Comparison of ENCODE assay signal across 1 cellular context in the genomic region with DNA sequence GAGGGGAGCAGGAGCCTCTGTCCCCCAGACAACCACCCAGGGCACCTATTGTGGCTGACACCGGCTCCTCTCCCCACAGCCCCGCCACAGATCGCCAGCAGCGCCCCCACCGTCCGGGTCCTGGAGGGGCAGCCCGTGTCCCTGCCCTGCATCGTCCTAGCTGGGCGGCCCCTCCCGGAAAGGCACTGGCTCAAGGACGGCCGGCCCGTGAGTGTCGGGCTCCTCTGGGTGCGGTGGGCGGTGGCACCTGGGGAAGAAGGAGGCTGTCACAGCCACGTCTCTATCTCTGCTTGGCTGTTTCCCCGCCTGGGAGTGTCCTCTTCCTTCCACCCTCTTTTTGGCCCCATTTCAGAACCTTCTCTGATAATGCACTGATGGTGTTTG.
TF ChIP-seq lines count a peak whose summit lies in the region.

No MANE protein-coding gene starts in this region.

TF ChIP-seq in H1, 55 proteins besides CTCF, POLR2A, EP300 and RAD21 (continued from another document):
- TF ChIP-seq, protein P1, sequence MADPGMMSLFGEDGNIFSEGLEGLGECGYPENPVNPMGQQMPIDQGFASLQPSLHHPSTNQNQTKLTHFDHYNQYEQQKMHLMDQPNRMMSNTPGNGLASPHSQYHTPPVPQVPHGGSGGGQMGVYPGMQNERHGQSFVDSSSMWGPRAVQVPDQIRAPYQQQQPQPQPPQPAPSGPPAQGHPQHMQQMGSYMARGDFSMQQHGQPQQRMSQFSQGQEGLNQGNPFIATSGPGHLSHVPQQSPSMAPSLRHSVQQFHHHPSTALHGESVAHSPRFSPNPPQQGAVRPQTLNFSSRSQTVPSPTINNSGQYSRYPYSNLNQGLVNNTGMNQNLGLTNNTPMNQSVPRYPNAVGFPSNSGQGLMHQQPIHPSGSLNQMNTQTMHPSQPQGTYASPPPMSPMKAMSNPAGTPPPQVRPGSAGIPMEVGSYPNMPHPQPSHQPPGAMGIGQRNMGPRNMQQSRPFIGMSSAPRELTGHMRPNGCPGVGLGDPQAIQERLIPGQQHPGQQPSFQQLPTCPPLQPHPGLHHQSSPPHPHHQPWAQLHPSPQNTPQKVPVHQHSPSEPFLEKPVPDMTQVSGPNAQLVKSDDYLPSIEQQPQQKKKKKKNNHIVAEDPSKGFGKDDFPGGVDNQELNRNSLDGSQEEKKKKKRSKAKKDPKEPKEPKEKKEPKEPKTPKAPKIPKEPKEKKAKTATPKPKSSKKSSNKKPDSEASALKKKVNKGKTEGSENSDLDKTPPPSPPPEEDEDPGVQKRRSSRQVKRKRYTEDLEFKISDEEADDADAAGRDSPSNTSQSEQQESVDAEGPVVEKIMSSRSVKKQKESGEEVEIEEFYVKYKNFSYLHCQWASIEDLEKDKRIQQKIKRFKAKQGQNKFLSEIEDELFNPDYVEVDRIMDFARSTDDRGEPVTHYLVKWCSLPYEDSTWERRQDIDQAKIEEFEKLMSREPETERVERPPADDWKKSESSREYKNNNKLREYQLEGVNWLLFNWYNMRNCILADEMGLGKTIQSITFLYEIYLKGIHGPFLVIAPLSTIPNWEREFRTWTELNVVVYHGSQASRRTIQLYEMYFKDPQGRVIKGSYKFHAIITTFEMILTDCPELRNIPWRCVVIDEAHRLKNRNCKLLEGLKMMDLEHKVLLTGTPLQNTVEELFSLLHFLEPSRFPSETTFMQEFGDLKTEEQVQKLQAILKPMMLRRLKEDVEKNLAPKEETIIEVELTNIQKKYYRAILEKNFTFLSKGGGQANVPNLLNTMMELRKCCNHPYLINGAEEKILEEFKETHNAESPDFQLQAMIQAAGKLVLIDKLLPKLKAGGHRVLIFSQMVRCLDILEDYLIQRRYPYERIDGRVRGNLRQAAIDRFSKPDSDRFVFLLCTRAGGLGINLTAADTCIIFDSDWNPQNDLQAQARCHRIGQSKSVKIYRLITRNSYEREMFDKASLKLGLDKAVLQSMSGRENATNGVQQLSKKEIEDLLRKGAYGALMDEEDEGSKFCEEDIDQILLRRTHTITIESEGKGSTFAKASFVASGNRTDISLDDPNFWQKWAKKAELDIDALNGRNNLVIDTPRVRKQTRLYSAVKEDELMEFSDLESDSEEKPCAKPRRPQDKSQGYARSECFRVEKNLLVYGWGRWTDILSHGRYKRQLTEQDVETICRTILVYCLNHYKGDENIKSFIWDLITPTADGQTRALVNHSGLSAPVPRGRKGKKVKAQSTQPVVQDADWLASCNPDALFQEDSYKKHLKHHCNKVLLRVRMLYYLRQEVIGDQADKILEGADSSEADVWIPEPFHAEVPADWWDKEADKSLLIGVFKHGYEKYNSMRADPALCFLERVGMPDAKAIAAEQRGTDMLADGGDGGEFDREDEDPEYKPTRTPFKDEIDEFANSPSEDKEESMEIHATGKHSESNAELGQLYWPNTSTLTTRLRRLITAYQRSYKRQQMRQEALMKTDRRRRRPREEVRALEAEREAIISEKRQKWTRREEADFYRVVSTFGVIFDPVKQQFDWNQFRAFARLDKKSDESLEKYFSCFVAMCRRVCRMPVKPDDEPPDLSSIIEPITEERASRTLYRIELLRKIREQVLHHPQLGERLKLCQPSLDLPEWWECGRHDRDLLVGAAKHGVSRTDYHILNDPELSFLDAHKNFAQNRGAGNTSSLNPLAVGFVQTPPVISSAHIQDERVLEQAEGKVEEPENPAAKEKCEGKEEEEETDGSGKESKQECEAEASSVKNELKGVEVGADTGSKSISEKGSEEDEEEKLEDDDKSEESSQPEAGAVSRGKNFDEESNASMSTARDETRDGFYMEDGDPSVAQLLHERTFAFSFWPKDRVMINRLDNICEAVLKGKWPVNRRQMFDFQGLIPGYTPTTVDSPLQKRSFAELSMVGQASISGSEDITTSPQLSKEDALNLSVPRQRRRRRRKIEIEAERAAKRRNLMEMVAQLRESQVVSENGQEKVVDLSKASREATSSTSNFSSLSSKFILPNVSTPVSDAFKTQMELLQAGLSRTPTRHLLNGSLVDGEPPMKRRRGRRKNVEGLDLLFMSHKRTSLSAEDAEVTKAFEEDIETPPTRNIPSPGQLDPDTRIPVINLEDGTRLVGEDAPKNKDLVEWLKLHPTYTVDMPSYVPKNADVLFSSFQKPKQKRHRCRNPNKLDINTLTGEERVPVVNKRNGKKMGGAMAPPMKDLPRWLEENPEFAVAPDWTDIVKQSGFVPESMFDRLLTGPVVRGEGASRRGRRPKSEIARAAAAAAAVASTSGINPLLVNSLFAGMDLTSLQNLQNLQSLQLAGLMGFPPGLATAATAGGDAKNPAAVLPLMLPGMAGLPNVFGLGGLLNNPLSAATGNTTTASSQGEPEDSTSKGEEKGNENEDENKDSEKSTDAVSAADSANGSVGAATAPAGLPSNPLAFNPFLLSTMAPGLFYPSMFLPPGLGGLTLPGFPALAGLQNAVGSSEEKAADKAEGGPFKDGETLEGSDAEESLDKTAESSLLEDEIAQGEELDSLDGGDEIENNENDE (IDR thresholded peaks at IDR 0.05; ENCODE audit: insufficient replicate concordance, low read length), result no peak
- no peak for TF ChIP-seq SP1 (IDR thresholded peaks at IDR 0.05; ENCODE audit: low read depth, low read length)
- no peak for TF ChIP-seq SAP30 (IDR thresholded peaks at IDR 0.05; ENCODE audit: insufficient read depth, insufficient replicate concordance, low read length)
- TF ChIP-seq ZNF274 (IDR thresholded peaks at IDR 0.05; ENCODE audit: borderline replicate concordance, extremely low read depth, low read length), result no peak
- TF ChIP-seq KDM1A (IDR thresholded peaks at IDR 0.05; ENCODE audit: borderline replicate concordance, low read length), result no peak
- no peak for TF ChIP-seq TAF7 (optimal IDR thresholded peaks at IDR 0.05; ENCODE audit: borderline replicate concordance, low read depth, low read length)
- TF ChIP-seq, protein P2, sequence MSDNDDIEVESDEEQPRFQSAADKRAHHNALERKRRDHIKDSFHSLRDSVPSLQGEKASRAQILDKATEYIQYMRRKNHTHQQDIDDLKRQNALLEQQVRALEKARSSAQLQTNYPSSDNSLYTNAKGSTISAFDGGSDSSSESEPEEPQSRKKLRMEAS (IDR thresholded peaks at IDR 0.05), result no peak
- TF ChIP-seq, protein P3, sequence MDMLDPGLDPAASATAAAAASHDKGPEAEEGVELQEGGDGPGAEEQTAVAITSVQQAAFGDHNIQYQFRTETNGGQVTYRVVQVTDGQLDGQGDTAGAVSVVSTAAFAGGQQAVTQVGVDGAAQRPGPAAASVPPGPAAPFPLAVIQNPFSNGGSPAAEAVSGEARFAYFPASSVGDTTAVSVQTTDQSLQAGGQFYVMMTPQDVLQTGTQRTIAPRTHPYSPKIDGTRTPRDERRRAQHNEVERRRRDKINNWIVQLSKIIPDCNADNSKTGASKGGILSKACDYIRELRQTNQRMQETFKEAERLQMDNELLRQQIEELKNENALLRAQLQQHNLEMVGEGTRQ (IDR thresholded peaks at IDR 0.05; ENCODE audit: low read length), result no peak
